ENCODE assay signal across 1 cellular context in genomic region chr22:44702479-44703219, GRCh38.
A peak's percentile ranks its signal among the peaks of the same experiment; 100 is the strongest.
TF ChIP-seq lines count a peak whose summit lies in the region.

No MANE protein-coding gene starts in this region.

TF ChIP-seq in GM12878, 131 proteins besides CTCF, POLR2A, EP300 and RAD21 (continued from another document):
- TF ChIP-seq LARP7 (IDR thresholded peaks at IDR 0.05) (peak; percentile 75; the same call in 1 of the 2 replicates), SRF (IDR thresholded peaks at IDR 0.05; ENCODE audit: low read depth in 2 of 2, low read length in 2 of 2) (no peak), BACH1 (IDR thresholded peaks at IDR 0.05; ENCODE audit: borderline replicate concordance) (peak; percentile 5; the same call in 1 of the 2 replicates), SUZ12 (IDR thresholded peaks at IDR 0.05; ENCODE audit: unreplicated experiment) (peak; percentile 72), CREM (IDR thresholded peaks at IDR 0.05; ENCODE audit: low read depth) (no peak), ATF2 (IDR thresholded peaks at IDR 0.05; ENCODE audit: low read length) (no peak), HDAC6 (IDR thresholded peaks at IDR 0.05; ENCODE audit: unreplicated experiment) (peak; percentile 14)
